Comparison of ENCODE assay signal across 1 cellular context in the genomic region with DNA sequence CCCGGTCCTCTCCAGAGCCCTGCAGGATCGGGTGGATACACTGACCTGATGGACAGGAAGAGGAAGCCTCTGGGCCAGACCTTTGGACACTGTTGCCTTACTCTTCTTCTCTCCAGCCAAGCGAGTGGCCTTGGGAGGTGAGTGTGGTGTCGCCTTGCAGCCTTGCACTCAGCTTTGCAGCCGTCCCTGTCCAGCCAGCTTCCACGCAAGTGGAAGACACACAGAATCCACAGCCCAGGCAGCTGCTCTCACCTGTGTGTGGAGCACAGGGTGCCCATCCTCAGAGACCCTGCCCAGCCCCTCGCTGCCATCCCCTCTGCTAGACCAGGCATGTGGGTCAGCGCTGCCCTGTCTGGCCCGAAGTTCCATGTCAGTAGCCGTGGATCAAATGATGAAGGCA.
TF ChIP-seq lines count a peak whose summit lies in the region.

No MANE protein-coding gene starts in this region.

TF ChIP-seq in liver, 16 proteins besides CTCF, POLR2A, EP300 and RAD21 (continued from another document):
- no peak for TF ChIP-seq YY1 (IDR thresholded peaks at IDR 0.05)
- TF ChIP-seq RXRA (IDR thresholded peaks at IDR 0.05): peak in 1 of 2 donors; percentile 9
- no peak for TF ChIP-seq HNF4G (IDR thresholded peaks at IDR 0.05)
- no peak for TF ChIP-seq FOXA1 (IDR thresholded peaks at IDR 0.05)
TF ChIP-seq in liver: peak in this region for 2.
